1 cellular context compared by ENCODE assay signal in genomic region chr3:107110596-107111305, GRCh38.
TF ChIP-seq lines count a peak whose summit lies in the region.

No MANE protein-coding gene starts in this region.

TF ChIP-seq in GM23338, 12 proteins besides CTCF, POLR2A, EP300 and RAD21 (continued from another document):
- TF ChIP-seq, protein P1, sequence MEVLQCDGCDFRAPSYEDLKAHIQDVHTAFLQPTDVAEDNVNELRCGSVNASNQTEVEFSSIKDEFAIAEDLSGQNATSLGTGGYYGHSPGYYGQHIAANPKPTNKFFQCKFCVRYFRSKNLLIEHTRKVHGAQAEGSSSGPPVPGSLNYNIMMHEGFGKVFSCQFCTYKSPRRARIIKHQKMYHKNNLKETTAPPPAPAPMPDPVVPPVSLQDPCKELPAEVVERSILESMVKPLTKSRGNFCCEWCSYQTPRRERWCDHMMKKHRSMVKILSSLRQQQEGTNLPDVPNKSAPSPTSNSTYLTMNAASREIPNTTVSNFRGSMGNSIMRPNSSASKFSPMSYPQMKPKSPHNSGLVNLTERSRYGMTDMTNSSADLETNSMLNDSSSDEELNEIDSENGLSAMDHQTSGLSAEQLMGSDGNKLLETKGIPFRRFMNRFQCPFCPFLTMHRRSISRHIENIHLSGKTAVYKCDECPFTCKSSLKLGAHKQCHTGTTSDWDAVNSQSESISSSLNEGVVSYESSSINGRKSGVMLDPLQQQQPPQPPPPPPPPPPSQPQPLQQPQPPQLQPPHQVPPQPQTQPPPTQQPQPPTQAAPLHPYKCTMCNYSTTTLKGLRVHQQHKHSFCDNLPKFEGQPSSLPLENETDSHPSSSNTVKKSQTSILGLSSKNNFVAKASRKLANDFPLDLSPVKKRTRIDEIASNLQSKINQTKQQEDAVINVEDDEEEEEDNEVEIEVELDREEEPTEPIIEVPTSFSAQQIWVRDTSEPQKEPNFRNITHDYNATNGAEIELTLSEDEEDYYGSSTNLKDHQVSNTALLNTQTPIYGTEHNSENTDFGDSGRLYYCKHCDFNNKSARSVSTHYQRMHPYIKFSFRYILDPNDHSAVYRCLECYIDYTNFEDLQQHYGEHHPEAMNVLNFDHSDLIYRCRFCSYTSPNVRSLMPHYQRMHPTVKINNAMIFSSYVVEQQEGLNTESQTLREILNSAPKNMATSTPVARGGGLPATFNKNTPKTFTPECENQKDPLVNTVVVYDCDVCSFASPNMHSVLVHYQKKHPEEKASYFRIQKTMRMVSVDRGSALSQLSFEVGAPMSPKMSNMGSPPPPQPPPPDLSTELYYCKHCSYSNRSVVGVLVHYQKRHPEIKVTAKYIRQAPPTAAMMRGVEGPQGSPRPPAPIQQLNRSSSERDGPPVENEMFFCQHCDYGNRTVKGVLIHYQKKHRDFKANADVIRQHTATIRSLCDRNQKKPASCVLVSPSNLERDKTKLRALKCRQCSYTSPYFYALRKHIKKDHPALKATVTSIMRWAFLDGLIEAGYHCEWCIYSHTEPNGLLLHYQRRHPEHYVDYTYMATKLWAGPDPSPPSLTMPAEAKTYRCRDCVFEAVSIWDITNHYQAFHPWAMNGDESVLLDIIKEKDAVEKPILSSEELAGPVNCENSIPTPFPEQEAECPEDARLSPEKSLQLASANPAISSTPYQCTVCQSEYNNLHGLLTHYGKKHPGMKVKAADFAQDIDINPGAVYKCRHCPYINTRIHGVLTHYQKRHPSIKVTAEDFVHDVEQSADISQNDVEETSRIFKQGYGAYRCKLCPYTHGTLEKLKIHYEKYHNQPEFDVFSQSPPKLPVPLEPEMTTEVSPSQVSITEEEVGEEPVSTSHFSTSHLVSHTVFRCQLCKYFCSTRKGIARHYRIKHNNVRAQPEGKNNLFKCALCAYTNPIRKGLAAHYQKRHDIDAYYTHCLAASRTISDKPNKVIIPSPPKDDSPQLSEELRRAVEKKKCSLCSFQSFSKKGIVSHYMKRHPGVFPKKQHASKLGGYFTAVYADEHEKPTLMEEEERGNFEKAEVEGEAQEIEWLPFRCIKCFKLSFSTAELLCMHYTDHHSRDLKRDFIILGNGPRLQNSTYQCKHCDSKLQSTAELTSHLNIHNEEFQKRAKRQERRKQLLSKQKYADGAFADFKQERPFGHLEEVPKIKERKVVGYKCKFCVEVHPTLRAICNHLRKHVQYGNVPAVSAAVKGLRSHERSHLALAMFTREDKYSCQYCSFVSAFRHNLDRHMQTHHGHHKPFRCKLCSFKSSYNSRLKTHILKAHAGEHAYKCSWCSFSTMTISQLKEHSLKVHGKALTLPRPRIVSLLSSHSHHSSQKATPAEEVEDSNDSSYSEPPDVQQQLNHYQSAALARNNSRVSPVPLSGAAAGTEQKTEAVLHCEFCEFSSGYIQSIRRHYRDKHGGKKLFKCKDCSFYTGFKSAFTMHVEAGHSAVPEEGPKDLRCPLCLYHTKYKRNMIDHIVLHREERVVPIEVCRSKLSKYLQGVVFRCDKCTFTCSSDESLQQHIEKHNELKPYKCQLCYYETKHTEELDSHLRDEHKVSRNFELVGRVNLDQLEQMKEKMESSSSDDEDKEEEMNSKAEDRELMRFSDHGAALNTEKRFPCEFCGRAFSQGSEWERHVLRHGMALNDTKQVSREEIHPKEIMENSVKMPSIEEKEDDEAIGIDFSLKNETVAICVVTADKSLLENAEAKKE (CRISPR knock-in tag; IDR thresholded peaks at IDR 0.05) = no peak
- no peak for TF ChIP-seq EZH2phosphoT487 (IDR thresholded peaks at IDR 0.05; ENCODE audit: unreplicated experiment)
- no peak for TF ChIP-seq STAT1 (IDR thresholded peaks at IDR 0.05; ENCODE audit: unreplicated experiment)
- no peak for TF ChIP-seq POLR2AphosphoS5 (IDR thresholded peaks at IDR 0.05; ENCODE audit: low read depth)
- no peak for TF ChIP-seq CREB1 (CRISPR knock-in tag; IDR thresholded peaks at IDR 0.05; ENCODE audit: low read depth)
- TF ChIP-seq, protein P2, sequence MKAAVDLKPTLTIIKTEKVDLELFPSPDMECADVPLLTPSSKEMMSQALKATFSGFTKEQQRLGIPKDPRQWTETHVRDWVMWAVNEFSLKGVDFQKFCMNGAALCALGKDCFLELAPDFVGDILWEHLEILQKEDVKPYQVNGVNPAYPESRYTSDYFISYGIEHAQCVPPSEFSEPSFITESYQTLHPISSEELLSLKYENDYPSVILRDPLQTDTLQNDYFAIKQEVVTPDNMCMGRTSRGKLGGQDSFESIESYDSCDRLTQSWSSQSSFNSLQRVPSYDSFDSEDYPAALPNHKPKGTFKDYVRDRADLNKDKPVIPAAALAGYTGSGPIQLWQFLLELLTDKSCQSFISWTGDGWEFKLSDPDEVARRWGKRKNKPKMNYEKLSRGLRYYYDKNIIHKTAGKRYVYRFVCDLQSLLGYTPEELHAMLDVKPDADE (IDR thresholded peaks at IDR 0.05) = no peak
- TF ChIP-seq ZNF331 (CRISPR knock-in tag; IDR thresholded peaks at IDR 0.05; ENCODE audit: low read depth) = no peak
- no peak for TF ChIP-seq JUNB (IDR thresholded peaks at IDR 0.05; ENCODE audit: unreplicated experiment)
- no peak for TF ChIP-seq ZNF114 (CRISPR knock-in tag; IDR thresholded peaks at IDR 0.05)
